ENCODE assay signal across 36 cellular contexts in genomic region chr9:104293877-104294276, GRCh38.
DNase-seq lines count a peak whose midpoint lies in the region; FAIRE-seq and TF ChIP-seq lines count a peak whose summit lies in the region.
"Had no signal": no experiment of that assay in that cellular context is flagged by ENCODE, and none has a peak within 500 bp of the region (broad histone marks: within the 10 kb centered on the region; RNA-seq: fewer than 3 reads in every experiment).

No MANE protein-coding gene starts in this region.

- no peaks in the 10 kb centered on the region for H3K9me3 Mint-ChIP-seq in activated naive CD4-positive, alpha-beta T cell treated with anti-CD3 and anti-CD28 coated beads, Interleukin-2, amount 10 ng/mL, durations not matched to agents 7 days and 5 days
- H3K9me3 Mint-ChIP-seq: CD4-positive, alpha-beta T cell; CD4-positive, CD25-positive, alpha-beta regulatory T cell; CD8-positive, alpha-beta T cell had no signal

- H3K36me3 Mint-ChIP-seq in activated naive CD4-positive, alpha-beta T cell treated with anti-CD3 and anti-CD28 coated beads, Interleukin-2, amount 10 ng/mL, durations not matched to agents 7 days and 5 days = no peaks in the 10 kb centered on the region
- H3K36me3 Mint-ChIP-seq: CD14-positive monocyte; CD4-positive, alpha-beta memory T cell; CD4-positive, CD25-positive, alpha-beta regulatory T cell; CD8-positive, alpha-beta memory T cell; CD8-positive, alpha-beta T cell had no signal

- H3K9me2 ChIP-seq in neural cell (ENCODE audit: insufficient read depth, low read length) (no peaks in the 10 kb centered on the region), MM.1S (replicated peaks; ENCODE audit: insufficient read depth, low read length) (no peaks in the 10 kb centered on the region)

- H3K79me2 ChIP-seq in mammary epithelial cell (ENCODE audit: insufficient read depth, low read length) = no peaks in the 10 kb centered on the region
- H3K79me2 ChIP-seq in neural cell (replicated peaks; ENCODE audit: insufficient read depth, low read length) = no peaks in the 10 kb centered on the region
- H3K79me2 ChIP-seq in MM.1S (ENCODE audit: low read length) = no peaks in the 10 kb centered on the region

- no peak overlapping the region for H3K4me2 ChIP-seq in mammary epithelial cell (ENCODE audit: insufficient read depth, low read depth, low read length)
- no peak overlapping the region for H3K4me2 ChIP-seq in neural cell (ENCODE audit: low read length)
- no peak overlapping the region for H3K4me2 ChIP-seq in MM.1S (ENCODE audit: low read depth, low read length)
- H3K4me2 ChIP-seq: A549; BLaER1; BLaER1 treated with 17β-estradiol and CSF1 and Interleukin-3, amounts not matched to agents 10 nM and 100 nM had no signal

- no peaks in the 10 kb centered on the region for H3K36me3 ChIP-seq in mammary epithelial cell (ENCODE audit: insufficient read depth, low read length)
- H3K36me3 ChIP-seq in breast epithelium = no peaks in the 10 kb centered on the region
- H3K36me3 ChIP-seq in bronchial epithelial cell (ENCODE audit: control insufficient read depth, insufficient read depth, low read length) = no peaks in the 10 kb centered on the region
- H3K36me3 ChIP-seq in neural cell (ENCODE audit: insufficient read depth, low read length) = no peaks in the 10 kb centered on the region
- no peaks in the 10 kb centered on the region for H3K36me3 ChIP-seq in MM.1S (replicated peaks; ENCODE audit: insufficient read depth, low read length)
- H3K36me3 ChIP-seq: BE2C; BLaER1; BLaER1 treated with 17β-estradiol and CSF1 and Interleukin-3, amounts not matched to agents 10 nM and 100 nM had no signal

- H3K27me3 ChIP-seq in mammary epithelial cell (ENCODE audit: insufficient read depth, low read length) = no peaks in the 10 kb centered on the region
- H3K27me3 ChIP-seq in breast epithelium = no peaks in the 10 kb centered on the region
- H3K27me3 ChIP-seq in bronchial epithelial cell (ENCODE audit: control insufficient read depth, insufficient read depth, low read length) = no peaks in the 10 kb centered on the region
- H3K27me3 ChIP-seq in neural cell (ENCODE audit: insufficient read depth, low read depth, low read length) = no peaks in the 10 kb centered on the region
- no peaks in the 10 kb centered on the region for H3K27me3 ChIP-seq in MM.1S (replicated peaks; ENCODE audit: insufficient read depth, low read length)
- H3K27me3 ChIP-seq: BE2C; BLaER1; BLaER1 treated with 17β-estradiol and CSF1 and Interleukin-3, amounts not matched to agents 10 nM and 100 nM had no signal

- 77% methylated on average over 4 of the region's 4 CpGs for WGBS in mammary epithelial cell (ENCODE audit: low coverage, missing lambda C conversion rate)

- BruUV-seq in mammary epithelial cell (replicated peaks; lab: Mats Ljungman, UMichigan) = no TSS peak

- no peaks in the 10 kb centered on the region for H3F3A ChIP-seq in neural cell (ENCODE audit: insufficient read depth, low read length, poor library complexity, severe bottlenecking)
- no peaks in the 10 kb centered on the region for H3F3A ChIP-seq in MM.1S (ENCODE audit: insufficient read depth, low read length)

- H2AFZ ChIP-seq in mammary epithelial cell (ENCODE audit: low read depth, low read length) = peak overlapping the region; percentile 36
- H2AFZ ChIP-seq in neural cell (ENCODE audit: low read depth, low read length) = no peak overlapping the region
- no peak overlapping the region for H2AFZ ChIP-seq in MM.1S (ENCODE audit: low read length)

- TF ChIP-seq EP300 in neural cell (conservative IDR thresholded peaks at IDR 0.05; ENCODE audit: poor library complexity, severe bottlenecking) = peak; percentile 100

- H3K4me1 Mint-ChIP-seq in activated naive CD4-positive, alpha-beta T cell treated with anti-CD3 and anti-CD28 coated beads, Interleukin-2, amount 10 ng/mL, durations not matched to agents 7 days and 5 days = no peaks in the 10 kb centered on the region
- H3K4me1 Mint-ChIP-seq: B cell; CD14-positive monocyte; CD4-positive, alpha-beta memory T cell; CD4-positive, CD25-positive, alpha-beta regulatory T cell; CD8-positive, alpha-beta memory T cell had no signal

- CTCF ChIA-PET in mammary epithelial cell (lab: Charles Lee; ENCODE audit: low non-redundant PET) = no interaction called here
- CTCF ChIA-PET in activated naive CD4-positive, alpha-beta T cell treated with anti-CD3 and anti-CD28 coated beads, Interleukin-2, amount 10 ng/mL, durations not matched to agents 7 days and 5 days (lab: Charles Lee) = no interaction called here

- no peak for DNase-seq in mammary epithelial cell
- DNase-seq in breast epithelium (ENCODE audit: low spot score in 2 of 2) = no peak
- no peak for DNase-seq in bronchial epithelial cell (ENCODE audit: low read depth)
- peak; percentile 6 for DNase-seq in retina
- no peak for DNase-seq in activated naive CD4-positive, alpha-beta T cell treated with anti-CD3 and anti-CD28 coated beads, Interleukin-2, amount 10 ng/mL, durations not matched to agents 7 days and 5 days
- no peak for DNase-seq in superior temporal gyrus (ENCODE audit: extremely low spot score)
- DNase-seq in MM.1S = no peak
- DNase-seq: 8988T; ACHN; AML-193; BE2C; C1 segment of cervical spinal cord; Caco-2; Calu3; CD4-positive, alpha-beta memory T cell; CD4-positive, alpha-beta T cell; CD4-positive, CD25-positive, alpha-beta regulatory T cell; CD8-positive, alpha-beta memory T cell; CD8-positive, alpha-beta T cell; COR-L47; DMS 273 treated with DMSO at 0.1 percent for 48 hours; DMS53; DMS79; DMS79 treated with DMSO at 0.1 percent for 48 hours; DND-41; EL had no signal

- peak; percentile 32 for TF ChIP-seq RAD21 in neural cell (conservative IDR thresholded peaks at IDR 0.05)

- no peak overlapping the region for H3K27ac Mint-ChIP-seq in activated naive CD4-positive, alpha-beta T cell treated with anti-CD3 and anti-CD28 coated beads, Interleukin-2, amount 10 ng/mL, durations not matched to agents 7 days and 5 days
- H3K27ac Mint-ChIP-seq: B cell; CD14-positive monocyte; CD4-positive, alpha-beta memory T cell; CD4-positive, alpha-beta T cell; CD4-positive, CD25-positive, alpha-beta regulatory T cell; CD8-positive, alpha-beta memory T cell; CD8-positive, alpha-beta T cell had no signal

- peak; percentile 36 for FAIRE-seq in bronchial epithelial cell (lab: Jason Lieb, UNC)
- FAIRE-seq: A204.1, A549, D721Med had no signal

- H3K9ac ChIP-seq in mammary epithelial cell (ENCODE audit: insufficient read depth, low read length) (no peak overlapping the region), neural cell (ENCODE audit: low read length) (no peak overlapping the region), MM.1S (ENCODE audit: low read length) (no peak overlapping the region)
- H3K9ac ChIP-seq: BLaER1; BLaER1 treated with 17β-estradiol and CSF1 and Interleukin-3, amounts not matched to agents 10 nM and 100 nM had no signal

- H4K20me1 ChIP-seq in mammary epithelial cell (ENCODE audit: insufficient read depth, low read length) (no peaks in the 10 kb centered on the region), neural cell (ENCODE audit: insufficient read depth) (no peaks in the 10 kb centered on the region), MM.1S (ENCODE audit: insufficient read depth, low read length) (no peaks in the 10 kb centered on the region)
- H4K20me1 ChIP-seq: BLaER1; BLaER1 treated with 17β-estradiol and CSF1 and Interleukin-3, amounts not matched to agents 10 nM and 100 nM had no signal

- TF ChIP-seq CTCF in mammary epithelial cell (conservative IDR thresholded peaks at IDR 0.05 in 1 of 2, IDR thresholded peaks at IDR 0.05 in 1 of 2; ENCODE audit: extremely low read depth in 1 of 2, insufficient read depth in 1 of 2, low read depth in 1 of 2, low read length in 2 of 2) (no peak), breast epithelium (IDR thresholded peaks at IDR 0.05) (no peak), bronchial epithelial cell (IDR thresholded peaks at IDR 0.05; ENCODE audit: insufficient read depth, low read length, severe bottlenecking) (no peak), neural cell (IDR thresholded peaks at IDR 0.05; ENCODE audit: poor library complexity, severe bottlenecking) (no peak), MM.1S (IDR thresholded peaks at IDR 0.05; ENCODE audit: low read length) (no peak)

- no peak overlapping the region for H3K4me3 Mint-ChIP-seq in activated naive CD4-positive, alpha-beta T cell treated with anti-CD3 and anti-CD28 coated beads, Interleukin-2, amount 10 ng/mL, durations not matched to agents 7 days and 5 days
- H3K4me3 Mint-ChIP-seq: B cell; CD14-positive monocyte; CD4-positive, alpha-beta memory T cell; CD4-positive, alpha-beta T cell; CD4-positive, CD25-positive, alpha-beta regulatory T cell; CD8-positive, alpha-beta memory T cell; CD8-positive, alpha-beta T cell had no signal

- H3K9me3 ChIP-seq in mammary epithelial cell (replicated peaks; ENCODE audit: insufficient read depth, low read length) (no peaks in the 10 kb centered on the region), breast epithelium (no peaks in the 10 kb centered on the region), neural cell (ENCODE audit: low read length) (no peaks in the 10 kb centered on the region), MM.1S (replicated peaks; ENCODE audit: insufficient read depth, low read length) (no peaks in the 10 kb centered on the region)
- H3K9me3 ChIP-seq: A549; BE2C; BLaER1; BLaER1 treated with 17β-estradiol and CSF1 and Interleukin-3, amounts not matched to agents 10 nM and 100 nM; Caco-2 had no signal

- in situ Hi-C loops in mammary epithelial cell (cut with MboI; ENCODE audit: low sequenced_read_pairs in 2 of 2) = no loop called here

- H3K27me3 Mint-ChIP-seq in activated naive CD4-positive, alpha-beta T cell treated with anti-CD3 and anti-CD28 coated beads, Interleukin-2, amount 10 ng/mL, durations not matched to agents 7 days and 5 days = no peaks in the 10 kb centered on the region
- H3K27me3 Mint-ChIP-seq: B cell; CD4-positive, alpha-beta T cell; CD4-positive, CD25-positive, alpha-beta regulatory T cell; CD8-positive, alpha-beta memory T cell had no signal

- H3K4me1 ChIP-seq in mammary epithelial cell (ENCODE audit: insufficient read depth, low read length) (no peaks in the 10 kb centered on the region), breast epithelium (no peaks in the 10 kb centered on the region), MM.1S (ENCODE audit: low read length) (no peaks in the 10 kb centered on the region)
- H3K4me1 ChIP-seq: A549; BE2C; BLaER1; BLaER1 treated with 17β-estradiol and CSF1 and Interleukin-3, amounts not matched to agents 10 nM and 100 nM; Caco-2 had no signal

- H3K27ac ChIP-seq in mammary epithelial cell (ENCODE audit: insufficient read depth, low read depth, low read length) = no peak overlapping the region
- no peak overlapping the region for H3K27ac ChIP-seq in breast epithelium
- H3K27ac ChIP-seq in neural cell (ENCODE audit: low read length) = peak overlapping the region; percentile 52
- no peak overlapping the region for H3K27ac ChIP-seq in MM.1S (ENCODE audit: low read length)
- H3K27ac ChIP-seq: 22Rv1; A549; BLaER1; BLaER1 treated with 17β-estradiol and CSF1 and Interleukin-3, amounts not matched to agents 10 nM and 100 nM; C4-2B had no signal

- TF ChIP-seq POLR2A in breast epithelium (IDR thresholded peaks at IDR 0.05) = no peak

- dilution Hi-C loops in mammary epithelial cell (cut with HindIII; ENCODE audit: low sequenced_read_pairs) = no loop called here

- intact Hi-C loops in mammary epithelial cell (cut with micrococcal nuclease) (no loop called here), breast epithelium (cut with DNase I; ENCODE audit: low total_unique reads) (no loop called here)

- H3K4me3 ChIP-seq in mammary epithelial cell (replicated peaks in 1 of 3; ENCODE audit: insufficient read depth in 1 of 3, low read depth in 2 of 3, low read length in 3 of 3) (no peak overlapping the region), breast epithelium (no peak overlapping the region), bronchial epithelial cell (ENCODE audit: low read depth, low read length) (no peak overlapping the region), neural cell (ENCODE audit: low read length) (peak overlapping the region; percentile 49), MM.1S (ENCODE audit: low read length) (no peak overlapping the region)
- H3K4me3 ChIP-seq: A549; BLaER1; BLaER1 treated with 17β-estradiol and CSF1 and Interleukin-3, amounts not matched to agents 10 nM and 100 nM had no signal
